Comparison of ENCODE assay signal across 21 cellular contexts in genomic region chr2:143192085-143192484, GRCh38.
"Had no signal": no experiment of that assay in that cellular context is flagged by ENCODE, and none has a peak within 500 bp of the region (broad histone marks: within the 10 kb centered on the region; RNA-seq: fewer than 3 reads in every experiment).

No MANE protein-coding gene starts in this region.

- H3K27ac ChIP-seq: adrenal gland, left lung, right lobe of liver, tibial nerve, WERI-Rb-1 had no signal

- H3K4me1 ChIP-seq: adrenal gland, left lung, right lobe of liver, tibial nerve had no signal

- H3K27me3 ChIP-seq: adrenal gland, left lung, tibial nerve had no signal

- DNase-seq: activated CD4-positive, CD25-positive, alpha-beta regulatory T cell treated with anti-CD3 and anti-CD28 coated beads, Interleukin-2, amount 50 U/mL, for 72 hours; activated gamma-delta T cell treated with Interleukin-2 at 50 U/mL for 16 hours; activated T-cell treated with anti-CD3 and anti-CD28 coated beads, Interleukin-2, amount 50 U/mL, for 1 hour; adrenal gland; effector CD4-positive, alpha-beta T cell; foreskin fibroblast; kidney; left lung; nephron progenitor cell; nucleus accumbens; right lobe of liver; small intestine; stimulated activated CD4-positive, alpha-beta T cell treated with anti-CD3 and anti-CD28 coated beads, Interleukin-2, amount 100 ng/mL, for 24 hours; stimulated activated naive CD8-positive, alpha-beta T cell treated with anti-CD3 and anti-CD28 coated beads, Interleukin-15, amount 100 ng/mL, for 72 hours; WERI-Rb-1 had no signal

- ATAC-seq: left lung; right lobe of liver; stimulated activated effector memory CD8-positive, alpha-beta T cell treated with anti-CD3 and anti-CD28 coated beads, Interleukin-12 subunit alpha, Interleukin-12 subunit beta, amount 100 ng/mL, for 72 hours; stimulated activated naive CD8-positive, alpha-beta T cell treated with anti-CD3 and anti-CD28 coated beads, Interleukin-15, amount 100 ng/mL, for 72 hours had no signal

- H3K9me3 Mint-ChIP-seq: dendritic cell treated with granulocyte-macrophage colony-stimulating factor and Interleukin-4, amounts not matched to agents 40 ng/mL and 50 ng/mL, for 4 days; mesothelial cell of epicardium; nephron progenitor cell; stimulated activated effector memory CD8-positive, alpha-beta T cell treated with anti-CD3 and anti-CD28 coated beads, Interleukin-12 subunit alpha, Interleukin-12 subunit beta, amount 100 ng/mL, for 72 hours; stimulated activated naive CD8-positive, alpha-beta T cell treated with anti-CD3 and anti-CD28 coated beads, Interleukin-15, amount 100 ng/mL, for 72 hours had no signal

- H3K36me3 ChIP-seq: adrenal gland, left lung, right lobe of liver, tibial nerve, WERI-Rb-1 had no signal

- H3K4me3 Mint-ChIP-seq: activated naive CD8-positive, alpha-beta T cell; dendritic cell treated with granulocyte-macrophage colony-stimulating factor and Interleukin-4, amounts not matched to agents 40 ng/mL and 50 ng/mL, for 4 days; mesothelial cell of epicardium; nephron progenitor cell; stimulated activated effector memory CD8-positive, alpha-beta T cell treated with anti-CD3 and anti-CD28 coated beads, Interleukin-12 subunit alpha, Interleukin-12 subunit beta, amount 100 ng/mL, for 72 hours; stimulated activated naive CD8-positive, alpha-beta T cell treated with anti-CD3 and anti-CD28 coated beads, Interleukin-15, amount 100 ng/mL, for 72 hours had no signal

- H3K9me3 ChIP-seq: adrenal gland, left lung, right lobe of liver, tibial nerve had no signal

- H3K36me3 Mint-ChIP-seq: mesothelial cell of epicardium had no signal

- H3K4me1 Mint-ChIP-seq: nephron progenitor cell had no signal

- H3K4me3 ChIP-seq: adrenal gland, left lung, lung, right lobe of liver, tibial nerve had no signal

- H3K27ac Mint-ChIP-seq: dendritic cell treated with granulocyte-macrophage colony-stimulating factor and Interleukin-4, amounts not matched to agents 40 ng/mL and 50 ng/mL, for 4 days; mesothelial cell of epicardium; nephron progenitor cell; stimulated activated effector memory CD8-positive, alpha-beta T cell treated with anti-CD3 and anti-CD28 coated beads, Interleukin-12 subunit alpha, Interleukin-12 subunit beta, amount 100 ng/mL, for 72 hours had no signal

- H3K27me3 Mint-ChIP-seq: activated naive CD8-positive, alpha-beta T cell; dendritic cell treated with granulocyte-macrophage colony-stimulating factor and Interleukin-4, amounts not matched to agents 40 ng/mL and 50 ng/mL, for 4 days; stimulated activated naive CD8-positive, alpha-beta T cell treated with anti-CD3 and anti-CD28 coated beads, Interleukin-15, amount 100 ng/mL, for 72 hours had no signal
